1 cellular context compared by ENCODE assay signal in the genomic region with DNA sequence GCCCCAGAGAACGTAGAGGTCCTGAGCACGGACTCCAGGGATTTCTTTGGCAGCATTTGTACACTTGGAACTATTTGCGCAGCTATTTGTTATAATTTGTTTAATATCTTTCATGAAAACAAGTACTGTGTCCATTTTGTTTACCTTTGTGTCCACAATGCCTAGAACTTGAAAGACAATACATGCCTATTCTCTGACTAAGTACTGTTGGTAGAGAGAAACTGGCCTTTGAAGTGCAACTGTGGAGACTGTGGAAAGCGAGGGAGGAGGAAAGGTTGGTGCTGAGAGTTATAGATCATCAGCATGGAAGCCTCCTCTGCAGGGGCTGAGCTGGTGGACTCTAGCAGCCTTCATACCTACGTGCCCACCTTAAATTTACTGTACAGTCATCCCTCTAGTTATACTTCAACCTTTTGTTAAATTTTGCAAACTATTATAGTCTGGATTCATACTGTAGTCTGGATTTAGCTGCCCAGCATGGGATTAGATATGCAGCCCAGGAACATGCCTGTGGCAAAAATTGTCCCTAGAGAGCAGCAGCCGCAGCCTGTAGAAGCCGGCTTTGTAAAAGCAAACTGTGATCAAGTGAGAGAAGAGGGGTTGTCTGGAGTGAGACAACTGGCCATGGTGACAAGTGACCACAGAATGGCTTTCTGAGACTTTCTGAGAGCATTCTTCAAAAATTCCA.
TF ChIP-seq lines count a peak whose summit lies in the region.

No MANE protein-coding gene starts in this region.

TF ChIP-seq in HepG2, 621 proteins besides CTCF, POLR2A, EP300 and RAD21 (continued from another document):
- TF ChIP-seq, protein P1, sequence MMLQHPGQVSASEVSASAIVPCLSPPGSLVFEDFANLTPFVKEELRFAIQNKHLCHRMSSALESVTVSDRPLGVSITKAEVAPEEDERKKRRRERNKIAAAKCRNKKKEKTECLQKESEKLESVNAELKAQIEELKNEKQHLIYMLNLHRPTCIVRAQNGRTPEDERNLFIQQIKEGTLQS (CRISPR knock-in tag; IDR thresholded peaks at IDR 0.05): peak; percentile 59; the same call in 1 of the 2 replicates
- TF ChIP-seq ASH2L (IDR thresholded peaks at IDR 0.05; ENCODE audit: insufficient read length, low read depth, low read length) (peak; percentile 29), ZNF292 (CRISPR knock-in tag; IDR thresholded peaks at IDR 0.05; ENCODE audit: borderline replicate concordance, low read depth) (peak; percentile 27; the same call in 1 of the 2 replicates), BORCS8-MEF2B (CRISPR knock-in tag; IDR thresholded peaks at IDR 0.05) (no peak), GATAD1 (CRISPR knock-in tag; IDR thresholded peaks at IDR 0.05) (0 out of 2 replicates have a peak, but pooled peaks have one; percentile 21), SALL1 (CRISPR knock-in tag; IDR thresholded peaks at IDR 0.05) (peak; percentile 34; the same call in 1 of the 2 replicates), FOXA3 (CRISPR knock-in tag; IDR thresholded peaks at IDR 0.05) (peak; percentile 87), FOSL2 (CRISPR knock-in tag; IDR thresholded peaks at IDR 0.05) (peak; percentile 96), JUNB (CRISPR knock-in tag; IDR thresholded peaks at IDR 0.05; ENCODE audit: borderline replicate concordance) (peak; percentile 84; the same call in 1 of the 2 replicates), GATAD2A (CRISPR knock-in tag; IDR thresholded peaks at IDR 0.05) (peak; percentile 72), HDAC1 (CRISPR knock-in tag; IDR thresholded peaks at IDR 0.05) (0 out of 2 replicates have a peak, but pooled peaks have one; percentile 28), ZFP36L2 (CRISPR knock-in tag; IDR thresholded peaks at IDR 0.05) (no peak), GTF3A (CRISPR knock-in tag; conservative IDR thresholded peaks at IDR 0.05) (no peak), ZFP41 (CRISPR knock-in tag; IDR thresholded peaks at IDR 0.05; ENCODE audit: borderline replicate concordance) (no peak), TEAD3 (CRISPR knock-in tag; optimal IDR thresholded peaks at IDR 0.05; ENCODE audit: borderline replicate concordance) (peak; percentile 82)
- TF ChIP-seq, protein P2, sequence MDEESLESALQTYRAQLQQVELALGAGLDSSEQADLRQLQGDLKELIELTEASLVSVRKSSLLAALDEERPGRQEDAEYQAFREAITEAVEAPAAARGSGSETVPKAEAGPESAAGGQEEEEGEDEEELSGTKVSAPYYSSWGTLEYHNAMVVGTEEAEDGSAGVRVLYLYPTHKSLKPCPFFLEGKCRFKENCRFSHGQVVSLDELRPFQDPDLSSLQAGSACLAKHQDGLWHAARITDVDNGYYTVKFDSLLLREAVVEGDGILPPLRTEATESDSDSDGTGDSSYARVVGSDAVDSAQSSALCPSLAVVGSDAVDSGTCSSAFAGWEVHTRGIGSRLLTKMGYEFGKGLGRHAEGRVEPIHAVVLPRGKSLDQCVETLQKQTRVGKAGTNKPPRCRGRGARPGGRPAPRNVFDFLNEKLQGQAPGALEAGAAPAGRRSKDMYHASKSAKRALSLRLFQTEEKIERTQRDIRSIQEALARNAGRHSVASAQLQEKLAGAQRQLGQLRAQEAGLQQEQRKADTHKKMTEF (CRISPR knock-in tag; IDR thresholded peaks at IDR 0.05): peak; percentile 50; the same call in 1 of the 2 replicates
- TF ChIP-seq, protein P3, sequence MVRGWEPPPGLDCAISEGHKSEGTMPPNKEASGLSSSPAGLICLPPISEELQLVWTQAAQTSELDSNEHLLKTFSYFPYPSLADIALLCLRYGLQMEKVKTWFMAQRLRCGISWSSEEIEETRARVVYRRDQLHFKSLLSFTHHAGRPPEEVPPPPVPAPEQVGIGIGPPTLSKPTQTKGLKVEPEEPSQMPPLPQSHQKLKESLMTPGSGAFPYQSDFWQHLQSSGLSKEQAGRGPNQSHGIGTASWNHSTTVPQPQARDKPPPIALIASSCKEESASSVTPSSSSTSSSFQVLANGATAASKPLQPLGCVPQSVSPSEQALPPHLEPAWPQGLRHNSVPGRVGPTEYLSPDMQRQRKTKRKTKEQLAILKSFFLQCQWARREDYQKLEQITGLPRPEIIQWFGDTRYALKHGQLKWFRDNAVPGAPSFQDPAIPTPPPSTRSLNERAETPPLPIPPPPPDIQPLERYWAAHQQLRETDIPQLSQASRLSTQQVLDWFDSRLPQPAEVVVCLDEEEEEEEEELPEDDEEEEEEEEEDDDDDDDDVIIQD (CRISPR knock-in tag; IDR thresholded peaks at IDR 0.05; ENCODE audit: low read depth): peak; percentile 83; the same call in 1 of the 2 replicates
- TF ChIP-seq, protein P4, sequence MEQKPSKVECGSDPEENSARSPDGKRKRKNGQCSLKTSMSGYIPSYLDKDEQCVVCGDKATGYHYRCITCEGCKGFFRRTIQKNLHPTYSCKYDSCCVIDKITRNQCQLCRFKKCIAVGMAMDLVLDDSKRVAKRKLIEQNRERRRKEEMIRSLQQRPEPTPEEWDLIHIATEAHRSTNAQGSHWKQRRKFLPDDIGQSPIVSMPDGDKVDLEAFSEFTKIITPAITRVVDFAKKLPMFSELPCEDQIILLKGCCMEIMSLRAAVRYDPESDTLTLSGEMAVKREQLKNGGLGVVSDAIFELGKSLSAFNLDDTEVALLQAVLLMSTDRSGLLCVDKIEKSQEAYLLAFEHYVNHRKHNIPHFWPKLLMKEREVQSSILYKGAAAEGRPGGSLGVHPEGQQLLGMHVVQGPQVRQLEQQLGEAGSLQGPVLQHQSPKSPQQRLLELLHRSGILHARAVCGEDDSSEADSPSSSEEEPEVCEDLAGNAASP (CRISPR knock-in tag; IDR thresholded peaks at IDR 0.05; ENCODE audit: borderline replicate concordance): peak; percentile 50; the same call in 1 of the 2 replicates
- TF ChIP-seq, protein P5, sequence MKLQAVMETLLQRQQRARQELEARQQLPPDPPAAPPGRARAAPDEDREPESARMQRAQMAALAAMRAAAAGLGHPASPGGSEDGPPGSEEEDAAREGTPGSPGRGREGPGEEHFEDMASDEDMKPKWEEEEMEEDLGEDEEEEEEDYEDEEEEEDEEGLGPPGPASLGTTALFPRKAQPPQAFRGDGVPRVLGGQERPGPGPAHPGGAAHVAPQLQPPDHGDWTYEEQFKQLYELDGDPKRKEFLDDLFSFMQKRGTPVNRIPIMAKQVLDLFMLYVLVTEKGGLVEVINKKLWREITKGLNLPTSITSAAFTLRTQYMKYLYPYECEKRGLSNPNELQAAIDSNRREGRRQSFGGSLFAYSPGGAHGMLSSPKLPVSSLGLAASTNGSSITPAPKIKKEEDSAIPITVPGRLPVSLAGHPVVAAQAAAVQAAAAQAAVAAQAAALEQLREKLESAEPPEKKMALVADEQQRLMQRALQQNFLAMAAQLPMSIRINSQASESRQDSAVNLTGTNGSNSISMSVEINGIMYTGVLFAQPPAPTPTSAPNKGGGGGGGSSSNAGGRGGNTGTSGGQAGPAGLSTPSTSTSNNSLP (IDR thresholded peaks at IDR 0.05; ENCODE audit: low read depth, low read length): peak; percentile 76
- TF ChIP-seq, protein P6, sequence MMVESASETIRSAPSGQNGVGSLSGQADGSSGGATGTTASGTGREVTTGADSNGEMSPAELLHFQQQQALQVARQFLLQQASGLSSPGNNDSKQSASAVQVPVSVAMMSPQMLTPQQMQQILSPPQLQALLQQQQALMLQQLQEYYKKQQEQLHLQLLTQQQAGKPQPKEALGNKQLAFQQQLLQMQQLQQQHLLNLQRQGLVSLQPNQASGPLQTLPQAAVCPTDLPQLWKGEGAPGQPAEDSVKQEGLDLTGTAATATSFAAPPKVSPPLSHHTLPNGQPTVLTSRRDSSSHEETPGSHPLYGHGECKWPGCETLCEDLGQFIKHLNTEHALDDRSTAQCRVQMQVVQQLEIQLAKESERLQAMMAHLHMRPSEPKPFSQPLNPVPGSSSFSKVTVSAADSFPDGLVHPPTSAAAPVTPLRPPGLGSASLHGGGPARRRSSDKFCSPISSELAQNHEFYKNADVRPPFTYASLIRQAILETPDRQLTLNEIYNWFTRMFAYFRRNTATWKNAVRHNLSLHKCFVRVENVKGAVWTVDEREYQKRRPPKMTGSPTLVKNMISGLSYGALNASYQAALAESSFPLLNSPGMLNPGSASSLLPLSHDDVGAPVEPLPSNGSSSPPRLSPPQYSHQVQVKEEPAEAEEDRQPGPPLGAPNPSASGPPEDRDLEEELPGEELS (CRISPR knock-in tag; IDR thresholded peaks at IDR 0.05): peak; percentile 81
